ENCODE assay signal across 8 cellular contexts in the genomic region with DNA sequence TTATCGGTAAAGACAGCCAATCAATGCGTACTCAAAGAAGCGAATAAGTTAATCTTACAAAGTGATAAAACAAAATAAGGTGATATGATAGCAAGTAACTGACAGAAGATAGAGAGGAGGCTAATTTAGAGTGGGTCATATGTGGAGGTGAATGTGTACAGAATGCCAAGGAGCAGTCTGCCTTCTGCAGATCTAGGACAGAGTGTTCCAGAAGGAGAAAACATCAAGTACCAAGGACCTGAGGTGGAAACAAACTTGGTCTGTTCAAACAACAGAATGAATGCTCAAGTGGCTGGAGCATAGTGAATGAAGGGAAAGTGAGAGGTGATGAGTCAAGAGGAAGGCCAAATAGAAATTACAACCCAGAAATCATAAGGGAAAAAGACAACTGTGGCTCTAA.
"Had no signal": no experiment of that assay in that cellular context is flagged by ENCODE, and none has a peak within 500 bp of the region (broad histone marks: within the 10 kb centered on the region; RNA-seq: fewer than 3 reads in every experiment).

No MANE protein-coding gene starts in this region.

- FAIRE-seq: H1, H54, K562 had no signal

- H3K4me1 Mint-ChIP-seq: GM23338, H9 had no signal

- H3K9me3 Mint-ChIP-seq: GM23338, H9 had no signal

- H3K27ac Mint-ChIP-seq: GM23338 had no signal

- H3K4me3 Mint-ChIP-seq: GM23338, H9 had no signal

- DNase-seq: H9, HCEC 1CT, KG1 had no signal

- H3K27ac ChIP-seq: HL-60 had no signal

- H3K4me3 ChIP-seq: GM23338, K562 had no signal

- ATAC-seq: GM23338, K562 had no signal
